Comparison of ENCODE assay signal across 8 cellular contexts in the genomic region with DNA sequence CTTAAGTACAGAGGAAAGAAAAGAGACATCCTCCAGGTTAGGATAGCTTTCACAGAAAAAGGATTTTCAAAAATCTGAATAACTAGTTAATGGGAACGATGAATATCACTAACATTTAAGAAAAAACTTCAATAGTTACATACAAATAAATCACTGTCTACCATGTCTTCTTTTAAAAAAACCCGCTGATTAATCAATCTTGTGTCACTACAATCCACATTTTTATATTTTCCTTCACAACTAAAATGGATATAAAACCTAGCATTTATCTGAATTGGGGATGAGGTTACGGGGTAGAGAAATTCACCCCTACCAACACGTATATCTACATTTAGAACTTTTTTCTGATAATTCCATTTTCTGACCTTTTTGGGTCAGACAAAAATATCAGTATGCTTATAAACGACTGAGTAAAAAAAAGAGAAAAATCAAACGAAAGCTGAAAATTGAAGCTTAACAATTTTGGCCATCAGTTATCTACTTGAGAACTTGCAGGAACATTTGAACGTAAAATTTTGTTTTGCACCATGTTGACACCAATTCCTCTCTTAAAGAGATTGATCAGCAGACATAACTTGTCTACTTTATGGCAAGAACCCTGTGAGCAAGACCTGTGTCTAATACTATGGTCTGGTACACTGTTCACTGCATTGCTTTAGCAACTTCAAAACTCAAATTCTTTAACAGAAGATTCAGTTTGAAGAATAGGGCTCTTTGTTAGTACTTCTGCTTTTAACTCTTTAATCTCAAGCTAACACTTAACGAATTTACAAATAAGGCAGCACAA. TPM values are rescaled to one million over a fixed set of nuclear protein-coding genes. Genes with fewer than 3 reads are reported as not detected.
DNase-seq lines count a peak whose midpoint lies in the region; ATAC-seq lines count a peak whose summit lies in the region.

No MANE protein-coding gene starts in this region.

- peak overlapping the region in 5 of 7 donors; percentile 7 to 70 (median 47) for H3K27ac Mint-ChIP-seq in CD4-positive, alpha-beta memory T cell
- peak overlapping the region in 2 of 3 donors; percentile 5 to 11 for H3K27ac Mint-ChIP-seq in IgD-negative memory B cell
- peak overlapping the region; percentile 92 to 100 for H3K27ac Mint-ChIP-seq in natural killer cell treated with Interleukin-12 subunit alpha and Interleukin-12 subunit beta and Interleukin-15 and Interleukin-18, amount 100 ng/mL, for 72 hours

- H3K36me3 Mint-ChIP-seq in CD4-positive, alpha-beta memory T cell: peaks cover 25 to 57% of the 10 kb centered on the region in 2 donors
- H3K36me3 Mint-ChIP-seq in IgD-negative memory B cell: peaks cover 7% of the 10 kb centered on the region
- H3K36me3 Mint-ChIP-seq in natural killer cell treated with Interleukin-12 subunit alpha and Interleukin-12 subunit beta and Interleukin-15 and Interleukin-18, amount 100 ng/mL, for 72 hours: peaks cover 44% of the 10 kb centered on the region

- peaks cover 85% of the 10 kb centered on the region for H3K4me1 ChIP-seq in CD4-positive, alpha-beta memory T cell (ENCODE audit: insufficient read depth, low read length)

- H3K27me3 ChIP-seq in CD4-positive, alpha-beta memory T cell (ENCODE audit: insufficient read depth, low read length): no peaks in the 10 kb centered on the region

- no peak overlapping the region for H3K27ac ChIP-seq in CD4-positive, alpha-beta memory T cell (ENCODE audit: low read depth, low read length)

- H3K4me3 Mint-ChIP-seq in CD4-positive, alpha-beta memory T cell: peak overlapping the region; percentile 76 to 96 (median 92)
- H3K4me3 Mint-ChIP-seq in IgD-negative memory B cell: peak overlapping the region; percentile 89 to 99 (median 96)
- peak overlapping the region; percentile 97 for H3K4me3 Mint-ChIP-seq in natural killer cell treated with Interleukin-12 subunit alpha and Interleukin-12 subunit beta and Interleukin-15 and Interleukin-18, amount 100 ng/mL, for 72 hours

- POLR2A ChIA-PET in CD4-positive, alpha-beta memory T cell (lab: Charles Lee; ENCODE audit: partially characterized antibody): interaction anchor here (0.6 to 1.3 kb wide), 6 partner anchors 36 to 793 kb away, joined by 3 to 4 read pairs (median 3); no protein-coding TSS in a partner anchor

- no peaks in the 10 kb centered on the region for H3K27me3 Mint-ChIP-seq in CD4-positive, alpha-beta memory T cell
- no peaks in the 10 kb centered on the region for H3K27me3 Mint-ChIP-seq in IgD-negative memory B cell
- no peaks in the 10 kb centered on the region for H3K27me3 Mint-ChIP-seq in natural killer cell treated with Interleukin-12 subunit alpha and Interleukin-12 subunit beta and Interleukin-15 and Interleukin-18, amount 100 ng/mL, for 72 hours

- DNase-seq in CD4-positive, alpha-beta memory T cell: no peak
- peak; percentile 52 for DNase-seq in cerebellar cortex (ENCODE audit: low spot score)
- no peak for DNase-seq in natural killer cell treated with Interleukin-12 subunit alpha and Interleukin-12 subunit beta and Interleukin-15 and Interleukin-18, amount 100 ng/mL, for 72 hours (ENCODE audit: low spot score)
- DNase-seq in NCI-H187 (lab: John Stamatoyannopoulos, UW): no peak
- DNase-seq in NCI-H2029 (lab: John Stamatoyannopoulos, UW): no peak

- peaks cover 51 to 82% (median 67%) of the 10 kb centered on the region in 4 donors for H3K4me1 Mint-ChIP-seq in CD4-positive, alpha-beta memory T cell
- H3K4me1 Mint-ChIP-seq in IgD-negative memory B cell: peaks cover 57 to 71% (median 59%) of the 10 kb centered on the region in 3 donors
- peaks cover 48 to 59% of the 10 kb centered on the region in 2 donors for H3K4me1 Mint-ChIP-seq in natural killer cell treated with Interleukin-12 subunit alpha and Interleukin-12 subunit beta and Interleukin-15 and Interleukin-18, amount 100 ng/mL, for 72 hours (ENCODE audit: low read depth in 2 of 2)

- intact Hi-C loops in CD4-positive, alpha-beta memory T cell (cut with micrococcal nuclease): no loop called here

- H3K9me3 Mint-ChIP-seq in CD4-positive, alpha-beta memory T cell: no peaks in the 10 kb centered on the region
- no peaks in the 10 kb centered on the region for H3K9me3 Mint-ChIP-seq in IgD-negative memory B cell
- H3K9me3 Mint-ChIP-seq in natural killer cell treated with Interleukin-12 subunit alpha and Interleukin-12 subunit beta and Interleukin-15 and Interleukin-18, amount 100 ng/mL, for 72 hours: no peaks in the 10 kb centered on the region

- peak overlapping the region; percentile 4 to 69 for H3K4me3 ChIP-seq in CD4-positive, alpha-beta memory T cell (ENCODE audit: low read length in 2 of 2)

- no peak for ATAC-seq in natural killer cell treated with Interleukin-12 subunit alpha and Interleukin-12 subunit beta and Interleukin-15 and Interleukin-18, amount 100 ng/mL, for 72 hours
- ATAC-seq in HG03439 (IDR thresholded peaks at IDR 0.05; ENCODE audit: unreplicated experiment) (no peak), GM19035 (IDR thresholded peaks at IDR 0.05; ENCODE audit: unreplicated experiment) (no peak)

- CTCF ChIA-PET in CD4-positive, alpha-beta memory T cell (lab: Charles Lee; ENCODE audit: partially characterized antibody): interaction anchor here (0.8 kb wide), 1 partner anchor 426 kb away, joined by 4 read pairs; no protein-coding TSS in a partner anchor

- no peaks in the 10 kb centered on the region for H3K9me3 ChIP-seq in CD4-positive, alpha-beta memory T cell (ENCODE audit: control insufficient read depth in 1 of 2, low read length in 2 of 2)

- peaks cover 9% of the 10 kb centered on the region for H3K36me3 ChIP-seq in CD4-positive, alpha-beta memory T cell (ENCODE audit: insufficient read depth, low read length)

RNA-seq across cellular contexts. Expression of a gene that starts 4.8 kb away (rescaled TPM):
- 100 to 1,000 TPM; 161 to 164 TPM for total RNA-seq in CD4-positive, alpha-beta memory T cell
- 100 to 1,000 TPM in 1 of 2 donors, 10 to 100 TPM in 1; 92.0 to 125 TPM for polyA plus RNA-seq in CD4-positive, alpha-beta memory T cell
- 78.4 TPM for polyA plus RNA-seq in IgD-negative memory B cell
- 100 to 1,000 TPM; 166 to 182 TPM for total RNA-seq in natural killer cell treated with Interleukin-12 subunit alpha and Interleukin-12 subunit beta and Interleukin-15 and Interleukin-18, amount 100 ng/mL, for 72 hours

Comparison
In these comparisons a context has a peak if more than half of its experiments do, and no peak if none do; other contexts are left out.
1. H3K27ac Mint-ChIP-seq: peak in every context shown above with its lines; median percentile 96 in natural killer cell treated with Interleukin-12 subunit alpha and Interleukin-12 subunit beta and Interleukin-15 and Interleukin-18, amount 100 ng/mL, for 72 hours; 47 in CD4-positive, alpha-beta memory T cell; 8 in IgD-negative memory B cell.